1 cellular context compared by ENCODE assay signal in the genomic region with DNA sequence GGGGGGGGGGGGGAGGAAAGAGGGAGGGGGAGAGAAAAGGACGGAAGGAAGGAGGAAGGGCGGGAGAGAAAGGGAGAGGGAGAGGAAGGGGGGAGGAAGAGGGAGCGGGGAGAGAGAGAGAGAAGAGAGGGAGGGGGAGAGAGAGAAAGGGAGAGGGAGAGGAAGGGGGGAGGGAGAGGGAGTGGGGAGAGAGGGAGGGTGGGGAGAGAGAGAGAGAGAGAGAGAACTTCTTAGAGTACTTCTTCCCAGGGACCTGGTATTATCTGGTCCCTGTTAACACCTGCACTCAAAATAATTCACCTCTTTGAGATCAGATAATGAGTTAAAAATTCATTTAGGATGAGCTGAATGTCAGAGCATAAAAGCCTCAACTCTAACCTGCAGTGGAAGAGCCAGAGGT.
TF ChIP-seq lines count a peak whose summit lies in the region.

No MANE protein-coding gene starts in this region.

TF ChIP-seq in IMR-90, 13 proteins besides CTCF, POLR2A, EP300 and RAD21:
- TF ChIP-seq MXI1 (IDR thresholded peaks at IDR 0.05; ENCODE audit: borderline replicate concordance, low read depth, low read length): no peak
- TF ChIP-seq RFX5 (IDR thresholded peaks at IDR 0.05; ENCODE audit: low read depth, low read length): no peak
- TF ChIP-seq, protein P1, sequence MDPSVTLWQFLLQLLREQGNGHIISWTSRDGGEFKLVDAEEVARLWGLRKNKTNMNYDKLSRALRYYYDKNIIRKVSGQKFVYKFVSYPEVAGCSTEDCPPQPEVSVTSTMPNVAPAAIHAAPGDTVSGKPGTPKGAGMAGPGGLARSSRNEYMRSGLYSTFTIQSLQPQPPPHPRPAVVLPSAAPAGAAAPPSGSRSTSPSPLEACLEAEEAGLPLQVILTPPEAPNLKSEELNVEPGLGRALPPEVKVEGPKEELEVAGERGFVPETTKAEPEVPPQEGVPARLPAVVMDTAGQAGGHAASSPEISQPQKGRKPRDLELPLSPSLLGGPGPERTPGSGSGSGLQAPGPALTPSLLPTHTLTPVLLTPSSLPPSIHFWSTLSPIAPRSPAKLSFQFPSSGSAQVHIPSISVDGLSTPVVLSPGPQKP (IDR thresholded peaks at IDR 0.05; ENCODE audit: borderline replicate concordance, low read depth, low read length): no peak
- TF ChIP-seq MAFK (IDR thresholded peaks at IDR 0.05; ENCODE audit: low read depth, low read length): no peak
- TF ChIP-seq MAZ (IDR thresholded peaks at IDR 0.05; ENCODE audit: borderline replicate concordance, low read depth, low read length): no peak
- TF ChIP-seq RCOR1 (IDR thresholded peaks at IDR 0.05; ENCODE audit: insufficient replicate concordance, low read length): no peak
- TF ChIP-seq CHD1 (IDR thresholded peaks at IDR 0.05; ENCODE audit: low read depth, low read length): no peak
- TF ChIP-seq FOS (IDR thresholded peaks at IDR 0.05; ENCODE audit: low read depth, low read length): no peak
- TF ChIP-seq SMC3 (IDR thresholded peaks at IDR 0.05; ENCODE audit: low read depth, low read length): no peak
- TF ChIP-seq BHLHE40 (IDR thresholded peaks at IDR 0.05; ENCODE audit: low read depth, low read length): no peak
- TF ChIP-seq, protein P2, sequence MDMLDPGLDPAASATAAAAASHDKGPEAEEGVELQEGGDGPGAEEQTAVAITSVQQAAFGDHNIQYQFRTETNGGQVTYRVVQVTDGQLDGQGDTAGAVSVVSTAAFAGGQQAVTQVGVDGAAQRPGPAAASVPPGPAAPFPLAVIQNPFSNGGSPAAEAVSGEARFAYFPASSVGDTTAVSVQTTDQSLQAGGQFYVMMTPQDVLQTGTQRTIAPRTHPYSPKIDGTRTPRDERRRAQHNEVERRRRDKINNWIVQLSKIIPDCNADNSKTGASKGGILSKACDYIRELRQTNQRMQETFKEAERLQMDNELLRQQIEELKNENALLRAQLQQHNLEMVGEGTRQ (IDR thresholded peaks at IDR 0.05; ENCODE audit: low read depth, low read length): no peak
- no peak for TF ChIP-seq CEBPB (IDR thresholded peaks at IDR 0.05; ENCODE audit: low read depth, low read length)
- TF ChIP-seq NFE2L2 (IDR thresholded peaks at IDR 0.05; ENCODE audit: low read depth, low read length): no peak
